ENCODE assay signal across 19 cellular contexts in genomic region chr13:110216006-110216402, GRCh38.
DNase-seq lines count a peak whose midpoint lies in the region; ATAC-seq and TF ChIP-seq lines count a peak whose summit lies in the region.
"Had no signal": no experiment of that assay in that cellular context is flagged by ENCODE, and none has a peak within 500 bp of the region (broad histone marks: within the 10 kb centered on the region; RNA-seq: fewer than 3 reads in every experiment).

No MANE protein-coding gene starts in this region.

- H3K27ac ChIP-seq in lower lobe of right lung (peak overlapping the region; percentile 25), gastrocnemius medialis (peak overlapping the region; percentile 62 to 73 (median 68))

- DNase-seq in Right ventricle myocardium inferior (ENCODE audit: missing footprints) (no peak), cardiac septum (ENCODE audit: low spot score) (no peak), lower lobe of right lung (no peak), gastrocnemius medialis (no peak), DMS153 treated with DMSO at 0.1 percent for 48 hours (lab: John Stamatoyannopoulos, UW; ENCODE audit: unreplicated experiment) (no peak)
- DNase-seq: 8988T; activated B cell treated with CpG ODN at 0.5 μM for 24 hours; activated gamma-delta T cell treated with Interleukin-2 at 50 U/mL for 16 hours; CD4-positive, alpha-beta memory T cell; effector memory CD4-positive, alpha-beta T cell; NCI-H1048; SHP77; stimulated activated CD4-positive, alpha-beta T cell treated with anti-CD3 and anti-CD28 coated beads, Interleukin-4, amount 100 ng/mL, for 24 hours; T-helper 17 cell had no signal

- peaks cover 23% of the 10 kb centered on the region for H3K36me3 ChIP-seq in lower lobe of right lung
- H3K36me3 ChIP-seq in gastrocnemius medialis, result peaks cover 0 to 13% of the 10 kb centered on the region in 2 donors
- H3K36me3 ChIP-seq: HAP-1 had no signal

- H3K27me3 ChIP-seq in lower lobe of right lung (ENCODE audit: low read depth) (no peaks in the 10 kb centered on the region), gastrocnemius medialis (no peaks in the 10 kb centered on the region)
- H3K27me3 ChIP-seq: body of pancreas had no signal

- TF ChIP-seq POLR2A in gastrocnemius medialis (IDR thresholded peaks at IDR 0.05), result no peak

- intact Hi-C loops in Right ventricle myocardium inferior (cut with DNase I) (loop anchor here (10.0 kb wide), 1 partner anchor 349 kb away; the partner anchor contains the start of gene RAB20), cardiac septum (cut with DNase I) (no loop called here), lower lobe of right lung (cut with DNase I) (no loop called here), gastrocnemius medialis (cut with DNase I; ENCODE audit: low total_unique reads) (no loop called here)

- H3K9me3 ChIP-seq in lower lobe of right lung (no peaks in the 10 kb centered on the region), gastrocnemius medialis (no peaks in the 10 kb centered on the region)
- H3K9me3 ChIP-seq: body of pancreas, HAP-1 had no signal

- peaks cover 32% of the 10 kb centered on the region for H3K4me1 ChIP-seq in lower lobe of right lung
- H3K4me1 ChIP-seq in gastrocnemius medialis, result peaks cover 23 to 31% of the 10 kb centered on the region in 2 donors
- H3K4me1 ChIP-seq: body of pancreas, HAP-1 had no signal

- no peak for TF ChIP-seq CTCF in lower lobe of right lung (IDR thresholded peaks at IDR 0.05)
- no peak for TF ChIP-seq CTCF in gastrocnemius medialis (IDR thresholded peaks at IDR 0.05 in 4 of 5, conservative IDR thresholded peaks at IDR 0.05 in 1 of 5)

- ATAC-seq in Right ventricle myocardium inferior (peak; percentile 6), lower lobe of right lung (no peak), gastrocnemius medialis (no peak), HG02970 (IDR thresholded peaks at IDR 0.05; ENCODE audit: low FRiP score, unreplicated experiment) (no peak), HG03457 (IDR thresholded peaks at IDR 0.05; ENCODE audit: unreplicated experiment) (no peak), GM18498 (IDR thresholded peaks at IDR 0.05; ENCODE audit: unreplicated experiment) (no peak)
- ATAC-seq: T-helper 17 cell had no signal

- in situ Hi-C loops in gastrocnemius medialis (cut with MboI; ENCODE audit: low sequenced_read_pairs in 4 of 4), result loop anchor here in 1 of 4 donors (25.0 kb wide), 1 partner anchor 596 kb away; no protein-coding TSS in a partner anchor

- H3K4me3 ChIP-seq in lower lobe of right lung (no peak overlapping the region), gastrocnemius medialis (no peak overlapping the region)
- H3K4me3 ChIP-seq: body of pancreas, HAP-1 had no signal
